ENCODE assay signal across 1 cellular context in genomic region chr6:38391909-38392614, GRCh38.
TF ChIP-seq lines count a peak whose summit lies in the region.

No MANE protein-coding gene starts in this region.

TF ChIP-seq in HCT116, 20 proteins besides CTCF, POLR2A, EP300 and RAD21:
- TF ChIP-seq REST (IDR thresholded peaks at IDR 0.05; ENCODE audit: low read depth) (no peak), EGR1 (IDR thresholded peaks at IDR 0.05; ENCODE audit: low read depth) (no peak), SP1 (IDR thresholded peaks at IDR 0.05; ENCODE audit: low read depth) (no peak), ATF3 (IDR thresholded peaks at IDR 0.05) (no peak), CEBPB (IDR thresholded peaks at IDR 0.05; ENCODE audit: low read depth) (no peak), SRF (IDR thresholded peaks at IDR 0.05; ENCODE audit: low read depth) (no peak), ZFX (IDR thresholded peaks at IDR 0.05) (no peak), ELF1 (IDR thresholded peaks at IDR 0.05; ENCODE audit: borderline replicate concordance, low read depth) (no peak), SIN3A (IDR thresholded peaks at IDR 0.05; ENCODE audit: low read depth) (no peak), ZNF274 (IDR thresholded peaks at IDR 0.05; ENCODE audit: low read depth, low read length) (no peak), EZH2phosphoT487 (IDR thresholded peaks at IDR 0.05; ENCODE audit: borderline replicate concordance) (no peak), YY1 (IDR thresholded peaks at IDR 0.05; ENCODE audit: extremely low read depth, insufficient replicate concordance, low read depth, low read length) (no peak), JUND (IDR thresholded peaks at IDR 0.05) (no peak), CBX3 (IDR thresholded peaks at IDR 0.05; ENCODE audit: low read depth) (no peak), ZBTB33 (IDR thresholded peaks at IDR 0.05; ENCODE audit: extremely low read depth, insufficient replicate concordance, low read length) (no peak), FOSL1 (IDR thresholded peaks at IDR 0.05; ENCODE audit: low read depth) (no peak), TCF7L2 (IDR thresholded peaks at IDR 0.05; ENCODE audit: borderline replicate concordance, extremely low read depth, insufficient read depth, insufficient read length) (no peak)
